Comparison of ENCODE assay signal across 9 cellular contexts in genomic region chr7:115087437-115087836, GRCh38.
DNase-seq lines count a peak whose midpoint lies in the region; ATAC-seq, FAIRE-seq and TF ChIP-seq lines count a peak whose summit lies in the region.
"Had no signal": no experiment of that assay in that cellular context is flagged by ENCODE, and none has a peak within 500 bp of the region (broad histone marks: within the 10 kb centered on the region; RNA-seq: fewer than 3 reads in every experiment).

No MANE protein-coding gene starts in this region.

- ATAC-seq in Right ventricle myocardium inferior: peak; percentile 76

- no peak for FAIRE-seq in bronchial epithelial cell (lab: Jason Lieb, UNC)
- no peak for FAIRE-seq in GM12891 (lab: Jason Lieb, UNC)

- H3K9me3 ChIP-seq in right atrium auricular region: no peaks in the 10 kb centered on the region
- H3K9me3 ChIP-seq in BE2C: no peaks in the 10 kb centered on the region

- TF ChIP-seq POLR2A in GM12891 (IDR thresholded peaks at IDR 0.05; ENCODE audit: low read depth, low read length): no peak

- TF ChIP-seq CTCF in right atrium auricular region (IDR thresholded peaks at IDR 0.05): no peak
- TF ChIP-seq CTCF in bronchial epithelial cell (IDR thresholded peaks at IDR 0.05; ENCODE audit: insufficient read depth, low read length, severe bottlenecking): no peak
- TF ChIP-seq CTCF in BE2C (IDR thresholded peaks at IDR 0.05; ENCODE audit: low read depth, low read length): no peak

- DNase-seq in Right ventricle myocardium inferior (ENCODE audit: missing footprints): no peak
- DNase-seq in right atrium auricular region (ENCODE audit: low spot score): no peak
- DNase-seq in bronchial epithelial cell (ENCODE audit: low read depth): peak; percentile 82
- DNase-seq in kidney tubule cell (ENCODE audit: low spot score): peak; percentile 68
- no peak for DNase-seq in posterior cingulate gyrus
- no peak for DNase-seq in GM12891 (ENCODE audit: insufficient read length, low spot score)
- no peak for DNase-seq in activated naive CD4-positive, alpha-beta T cell treated with anti-CD3 and anti-CD28 coated beads, Interleukin-2, amount 50 U/mL, for 16 hours
- no peak for DNase-seq in BE2C
- DNase-seq: AML-193 had no signal

- peak overlapping the region in 1 of 2 donors; percentile 20 for H3K27ac ChIP-seq in right atrium auricular region

- H3K27me3 ChIP-seq in right atrium auricular region (no peaks in the 10 kb centered on the region), bronchial epithelial cell (ENCODE audit: control insufficient read depth, insufficient read depth, low read length) (no peaks in the 10 kb centered on the region), BE2C (no peaks in the 10 kb centered on the region)

- H3K36me3 ChIP-seq in right atrium auricular region: no peaks in the 10 kb centered on the region
- no peaks in the 10 kb centered on the region for H3K36me3 ChIP-seq in bronchial epithelial cell (ENCODE audit: control insufficient read depth, insufficient read depth, low read length)
- no peaks in the 10 kb centered on the region for H3K36me3 ChIP-seq in BE2C

- H3K4me1 ChIP-seq in right atrium auricular region: peaks cover 0 to 20% of the 10 kb centered on the region in 2 donors
- no peaks in the 10 kb centered on the region for H3K4me1 ChIP-seq in BE2C

- H3K4me3 ChIP-seq in right atrium auricular region: no peak overlapping the region
- H3K4me3 ChIP-seq in bronchial epithelial cell (ENCODE audit: low read depth, low read length): no peak overlapping the region
- H3K4me3 ChIP-seq in BE2C (ENCODE audit: low read depth, low read length): no peak overlapping the region

- intact Hi-C loops in Right ventricle myocardium inferior (cut with DNase I) (loop anchor here (2.0 kb wide), 2 partner anchors 47 to 165 kb away; partner anchors contain the start of gene MDFIC), posterior cingulate gyrus (cut with DNase I) (no loop called here)

TF ChIP-seq in GM12891, 5 proteins besides CTCF, POLR2A, EP300 and RAD21:
- TF ChIP-seq POU2F2 (IDR thresholded peaks at IDR 0.05; ENCODE audit: low read depth, low read length): no peak
- no peak for TF ChIP-seq POLR2AphosphoS5 (IDR thresholded peaks at IDR 0.05; ENCODE audit: low read depth, low read length)
- TF ChIP-seq SPI1 (IDR thresholded peaks at IDR 0.05; ENCODE audit: low read depth, low read length): no peak
- no peak for TF ChIP-seq PAX5 (IDR thresholded peaks at IDR 0.05; ENCODE audit: insufficient read depth, low read length, severe bottlenecking)
- no peak for TF ChIP-seq TAF1 (IDR thresholded peaks at IDR 0.05; ENCODE audit: low read depth, low read length)

Comparison
In these comparisons a context has a peak if more than half of its experiments do, and no peak if none do; other contexts are left out.
1. DNase-seq: peak in bronchial epithelial cell (single experiment) and kidney tubule cell (single experiment); none in Right ventricle myocardium inferior (single experiment), right atrium auricular region (single experiment), posterior cingulate gyrus (0 of 10), GM12891 (single experiment), activated naive CD4-positive, alpha-beta T cell treated with anti-CD3 and anti-CD28 coated beads, Interleukin-2, amount 50 U/mL, for 16 hours (single experiment) and BE2C (single experiment).